ENCODE assay signal across 9 cellular contexts in the genomic region with DNA sequence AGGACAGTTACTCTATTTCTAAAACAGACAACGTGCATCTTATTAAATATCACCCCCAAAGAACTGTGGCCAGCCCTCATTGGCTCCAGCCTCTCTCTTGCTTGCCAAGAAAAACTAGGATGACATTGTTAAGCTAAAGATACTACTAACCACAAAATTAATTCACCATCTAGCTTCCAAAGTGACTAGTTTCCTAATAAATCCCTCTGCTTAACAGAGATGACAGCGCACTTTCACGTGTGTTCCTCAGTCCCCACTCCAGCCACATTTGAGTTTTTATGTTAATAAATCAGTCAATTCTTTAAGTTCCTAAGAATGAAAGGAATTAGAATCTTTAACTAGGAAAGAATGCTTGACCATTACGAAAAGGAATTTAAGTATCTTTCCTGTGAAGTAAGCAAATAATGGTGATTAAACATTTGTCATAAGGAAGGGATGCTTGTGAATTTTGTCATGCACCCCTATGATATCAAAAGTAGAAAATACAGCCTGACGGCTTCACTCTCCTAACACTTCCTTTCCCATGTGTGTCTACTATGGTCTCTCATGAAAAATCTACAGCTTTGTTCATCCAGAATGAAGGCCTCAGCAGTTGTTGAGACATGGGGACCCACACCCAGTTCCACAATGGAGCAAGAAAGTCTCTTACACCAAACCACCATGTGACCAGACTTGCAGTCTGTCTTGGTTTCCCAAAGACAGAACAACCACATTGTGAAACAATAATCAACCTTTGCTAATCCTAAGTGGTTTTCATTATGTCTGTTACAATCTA. TPM values are rescaled to one million over a fixed set of nuclear protein-coding genes. Genes with fewer than 3 reads are reported as not detected.
A peak's percentile ranks its signal among the peaks of the same experiment; 100 is the strongest.
DNase-seq lines count a peak whose midpoint lies in the region; ATAC-seq and TF ChIP-seq lines count a peak whose summit lies in the region.
"Had no signal": no experiment of that assay in that cellular context is flagged by ENCODE, and none has a peak within 500 bp of the region (broad histone marks: within the 10 kb centered on the region; RNA-seq: fewer than 3 reads in every experiment).

No MANE protein-coding gene starts in this region.

- POLR2A ChIA-PET in HCT116 (lab: Charles Lee): no interaction called here

- peaks cover 3 to 6% of the 10 kb centered on the region in 2 donors for H3K36me3 Mint-ChIP-seq in stimulated activated naive B cell treated with anti-CD40 and anti-IgM and Interleukin-4, amounts not matched to agents 10 μg/mL and 1 μg/mL and 100 μg/mL, for 72 hours
- H3K36me3 Mint-ChIP-seq: activated naive CD8-positive, alpha-beta T cell had no signal

- H3K9me2 ChIP-seq in HCT116 (ENCODE audit: insufficient read depth): no peaks in the 10 kb centered on the region

- no TSS peak for BruUV-seq in HCT116 (replicated peaks; lab: Mats Ljungman, UMichigan)

- TF ChIP-seq CTCF in HCT116 (IDR thresholded peaks at IDR 0.05 in 2 of 3, conservative IDR thresholded peaks at IDR 0.05 in 1 of 3; ENCODE audit: borderline replicate concordance in 1 of 3, insufficient read depth in 1 of 3, low read depth in 2 of 3, low read length in 2 of 3): no peak

- H3K4me1 ChIP-seq in HCT116 (ENCODE audit: control insufficient read depth in 1 of 2, insufficient read depth in 2 of 2, low read length in 2 of 2): peaks cover 11 to 49% of the 10 kb centered on the region in 2 experiments; a peak in 3 of 4 replicates

- no peaks in the 10 kb centered on the region for H3K36me3 ChIP-seq in HCT116 (ENCODE audit: control insufficient read depth in 1 of 2, insufficient read depth in 2 of 2, low read length in 2 of 2)

- peaks cover 95% of the 10 kb centered on the region for H3K79me2 ChIP-seq in HCT116 (ENCODE audit: insufficient read depth, low read length)

- no peaks in the 10 kb centered on the region for H3K9me3 Mint-ChIP-seq in stimulated activated naive B cell treated with anti-CD40 and anti-IgM and Interleukin-4, amounts not matched to agents 10 μg/mL and 1 μg/mL and 100 μg/mL, for 72 hours

- CTCF ChIA-PET in HCT116 (lab: Charles Lee): no interaction called here

- H3K4me3 ChIP-seq in HCT116 (replicated peaks in 1 of 2; ENCODE audit: low read depth in 1 of 2, low read length in 2 of 2): no peak overlapping the region

- intact Hi-C loops in HCT116 (cut with micrococcal nuclease): no loop called here
- intact Hi-C loops in Right ventricle myocardium superior (cut with DNase I): loop anchor here (10.0 kb wide), 1 partner anchor 48 kb away; no protein-coding TSS in a partner anchor
- intact Hi-C loops in posterior cingulate gyrus (cut with DNase I): no loop called here

- H3K9me3 ChIP-seq in HCT116 (ENCODE audit: control insufficient read depth in 1 of 2, insufficient read depth in 1 of 2, low read depth in 1 of 2, low read length in 2 of 2): no peaks in the 10 kb centered on the region

- H3K27me3 Mint-ChIP-seq in stimulated activated naive B cell treated with anti-CD40 and anti-IgM and Interleukin-4, amounts not matched to agents 10 μg/mL and 1 μg/mL and 100 μg/mL, for 72 hours: no peaks in the 10 kb centered on the region
- H3K27me3 Mint-ChIP-seq: activated naive CD8-positive, alpha-beta T cell had no signal

- H4K20me1 ChIP-seq in HCT116 (ENCODE audit: insufficient read depth): peaks cover 4% of the 10 kb centered on the region; the same call in 1 of the 2 replicates

- H3K27ac Mint-ChIP-seq in stimulated activated naive B cell treated with anti-CD40 and anti-IgM and Interleukin-4, amounts not matched to agents 10 μg/mL and 1 μg/mL and 100 μg/mL, for 72 hours: peak overlapping the region; percentile 5
- H3K27ac Mint-ChIP-seq: activated naive CD8-positive, alpha-beta T cell had no signal

- no peak for TF ChIP-seq POLR2A in HCT116 (IDR thresholded peaks at IDR 0.05; ENCODE audit: borderline replicate concordance, extremely low read depth, insufficient read depth, insufficient read length)

- H3K4me3 Mint-ChIP-seq in stimulated activated naive B cell treated with anti-CD40 and anti-IgM and Interleukin-4, amounts not matched to agents 10 μg/mL and 1 μg/mL and 100 μg/mL, for 72 hours: no peak overlapping the region
- H3K4me3 Mint-ChIP-seq: activated naive CD8-positive, alpha-beta T cell had no signal

- H3K4me2 ChIP-seq in HCT116 (ENCODE audit: low read length): peak overlapping the region; percentile 40

- RAD21 ChIA-PET in HCT116 (lab: Charles Lee; ENCODE audit: low non-redundant PET in 1 of 2, low total read pairs in 2 of 2, uncharacterized antibody in 2 of 2, unreplicated experiment in 2 of 2): no interaction called here

- no peaks in the 10 kb centered on the region for H3K27me3 ChIP-seq in HCT116 (ENCODE audit: insufficient read depth, low read length)

- no peak overlapping the region for H2AFZ ChIP-seq in HCT116 (ENCODE audit: low read depth, low read length, poor library complexity, severe bottlenecking)

- no peak overlapping the region for H3K27ac ChIP-seq in HCT116 (ENCODE audit: low read depth, low read length)

- no peak for DNase-seq in HCT116 (ENCODE audit: low read depth, low spot score)
- DNase-seq in Right ventricle myocardium superior: no peak
- DNase-seq in stimulated activated naive B cell treated with anti-CD40 and anti-IgM and Interleukin-4, amounts not matched to agents 10 μg/mL and 1 μg/mL and 100 μg/mL, for 72 hours: no peak
- DNase-seq in nucleus accumbens (lab: John Stamatoyannopoulos, UW): no peak
- no peak for DNase-seq in NCI-H2227 treated with DMSO at 0.1 percent for 48 hours (lab: John Stamatoyannopoulos, UW)
- no peak for DNase-seq in DMS 273 (lab: John Stamatoyannopoulos, UW; ENCODE audit: unreplicated experiment)
- DNase-seq in posterior cingulate gyrus: no peak

- 0 out of 2 replicates have a peak overlapping the region, but pooled peaks have one; percentile 6 for H3K9ac ChIP-seq in HCT116 (ENCODE audit: low read length)

- ATAC-seq in HCT116: no peak
- ATAC-seq in SK-N-SH treated with all-trans-retinoic acid at 6 μM for 48 hours: peak; percentile 77
- peak; percentile 54 for ATAC-seq in Right ventricle myocardium superior (ENCODE audit: poor library complexity)
- ATAC-seq in stimulated activated naive B cell treated with anti-CD40 and anti-IgM and Interleukin-4, amounts not matched to agents 10 μg/mL and 1 μg/mL and 100 μg/mL, for 72 hours (replicated peaks): no peak

- peaks cover 36 to 74% of the 10 kb centered on the region in 2 donors for H3K4me1 Mint-ChIP-seq in stimulated activated naive B cell treated with anti-CD40 and anti-IgM and Interleukin-4, amounts not matched to agents 10 μg/mL and 1 μg/mL and 100 μg/mL, for 72 hours

- TF ChIP-seq RAD21 in HCT116 (IDR thresholded peaks at IDR 0.05; ENCODE audit: low read depth): no peak

TF ChIP-seq in HCT116, 20 proteins besides CTCF, POLR2A, EP300 and RAD21:
- TF ChIP-seq FOSL1 (IDR thresholded peaks at IDR 0.05; ENCODE audit: low read depth) (0 out of 2 replicates have a peak, but pooled peaks have one; percentile 9), ZFX (IDR thresholded peaks at IDR 0.05) (no peak), SIN3A (IDR thresholded peaks at IDR 0.05; ENCODE audit: low read depth) (no peak)

TF ChIP-seq in SK-N-SH treated with all-trans-retinoic acid at 6 μM for 48 hours, 23 proteins besides CTCF, POLR2A, EP300 and RAD21:
- TF ChIP-seq CSDC2 (CRISPR knock-in tag; IDR thresholded peaks at IDR 0.05) (0 out of 2 replicates have a peak, but pooled peaks have one; percentile 27), ZFP30 (CRISPR knock-in tag; IDR thresholded peaks at IDR 0.05) (no peak), ISL1 (CRISPR knock-in tag; IDR thresholded peaks at IDR 0.05) (peak; percentile 88), CREB5 (CRISPR knock-in tag; IDR thresholded peaks at IDR 0.05; ENCODE audit: low read depth) (peak; percentile 60; the same call in 1 of the 2 replicates), ZC3H10 (CRISPR knock-in tag; IDR thresholded peaks at IDR 0.05) (no peak)

RNA-seq across cellular contexts. Expression of gene CORO1C, which starts 8.1 kb away (rescaled TPM):
- total RNA-seq in HCT116 (2021; ENCODE audit: unreplicated experiment) (138 TPM), Right ventricle myocardium superior (69.1 TPM)
- polyA plus RNA-seq in HCT116 (2012): 89.8 and 96.1 TPM in 2 replicates

Comparison
In these comparisons a context has a peak if more than half of its experiments do, and no peak if none do; other contexts are left out.
1. ATAC-seq: peak in SK-N-SH treated with all-trans-retinoic acid at 6 μM for 48 hours (single experiment) and Right ventricle myocardium superior (single experiment); none in HCT116 (single experiment) and stimulated activated naive B cell treated with anti-CD40 and anti-IgM and Interleukin-4, amounts not matched to agents 10 μg/mL and 1 μg/mL and 100 μg/mL, for 72 hours (0 of 2).